Comparison of ENCODE assay signal across 22 cellular contexts in genomic region chr6:63348836-63349235, GRCh38. TPM values are rescaled to one million over a fixed set of nuclear protein-coding genes. Genes with fewer than 3 reads are reported as not detected.
A peak's percentile ranks its signal among the peaks of the same experiment; 100 is the strongest.
DNase-seq lines count a peak whose midpoint lies in the region; ATAC-seq, FAIRE-seq and TF ChIP-seq lines count a peak whose summit lies in the region.
"Had no signal": no experiment of that assay in that cellular context is flagged by ENCODE, and none has a peak within 500 bp of the region (broad histone marks: within the 10 kb centered on the region; RNA-seq: fewer than 3 reads in every experiment).

No MANE protein-coding gene starts in this region.

- 67% methylated on average over 1 of the region's 3 CpGs; no CpG with 5 or more reads in 1 of the 2 experiments for WGBS in IMR-90 (ENCODE audit: extremely low coverage in 2 of 2, insufficient read length in 1 of 2), 2 experiments
- WGBS in trophoblast cell (ENCODE audit: extremely low coverage, insufficient coverage, insufficient read length), result no CpG with 5 or more reads among the region's 3 CpGs

- TF ChIP-seq POLR2A in IMR-90 (IDR thresholded peaks at IDR 0.05; ENCODE audit: low read depth, low read length), result no peak

- H3K56ac ChIP-seq in IMR-90 (ENCODE audit: extremely low read depth, insufficient read depth, low read length), result no peak overlapping the region

- no peak overlapping the region for H3K14ac ChIP-seq in IMR-90 (replicated peaks; ENCODE audit: low read depth, low read length)
- H3K14ac ChIP-seq in trophoblast cell (ENCODE audit: low read length), result no peak overlapping the region

- H2BK15ac ChIP-seq in IMR-90 (ENCODE audit: low read depth, low read length), result 0 out of 3 replicates have a peak overlapping the region, but pooled peaks have one; percentile 66

- H3K9me3 ChIP-seq in IMR-90 (ENCODE audit: control insufficient read depth, insufficient read depth, low read length) (no peaks in the 10 kb centered on the region), keratinocyte (ENCODE audit: control insufficient read depth, low read depth, low read length) (no peaks in the 10 kb centered on the region), trophoblast cell (ENCODE audit: insufficient read depth, low read depth, low read length) (no peaks in the 10 kb centered on the region), osteoblast (ENCODE audit: low read depth, low read length) (no peaks in the 10 kb centered on the region)

- in situ Hi-C loops in IMR-90 (cut with MboI; ENCODE audit: low sequenced_read_pairs), result no loop called here

- H2BK12ac ChIP-seq in trophoblast cell (ENCODE audit: low read length), result no peak overlapping the region

- H4K8ac ChIP-seq in IMR-90 (ENCODE audit: low read depth in 2 of 2, low read length in 2 of 2), result 0 out of 4 replicates have a peak overlapping the region, but pooled peaks of 1 of the 2 experiments have one; percentile 48
- no peak overlapping the region for H4K8ac ChIP-seq in trophoblast cell (ENCODE audit: low read depth, low read length)

- H2AK9ac ChIP-seq in IMR-90 (replicated peaks; ENCODE audit: low read depth, low read length, poor library complexity), result no peak overlapping the region

- H3K36me3 ChIP-seq in IMR-90 (ENCODE audit: control insufficient read depth, insufficient read depth, low read length) (no peaks in the 10 kb centered on the region), keratinocyte (ENCODE audit: control insufficient read depth in 2 of 2, extremely low read depth in 1 of 2, insufficient read depth in 2 of 2, low read length in 2 of 2) (no peaks in the 10 kb centered on the region), trophoblast cell (ENCODE audit: control insufficient read depth in 1 of 2, insufficient read depth in 2 of 2, low read length in 2 of 2) (no peaks in the 10 kb centered on the region), osteoblast (ENCODE audit: insufficient read depth, low read length) (no peaks in the 10 kb centered on the region)

- CTCF ChIA-PET in IMR-90 (lab: Yijun Ruan, JAX), result interaction anchor here (0.6 kb wide), 1 partner anchor 1871 kb away, joined by 3 read pairs; no protein-coding TSS in a partner anchor

- intact Hi-C loops in IMR-90 (cut with micrococcal nuclease), result no loop called here

- H2AFZ ChIP-seq in IMR-90 (replicated peaks; ENCODE audit: low read length, poor library complexity), result no peak overlapping the region
- peak overlapping the region; percentile 42 for H2AFZ ChIP-seq in keratinocyte (ENCODE audit: control insufficient read depth, low read length)
- no peak overlapping the region for H2AFZ ChIP-seq in trophoblast cell (ENCODE audit: insufficient read depth, low read length, poor library complexity)
- H2AFZ ChIP-seq in osteoblast (ENCODE audit: low read length), result no peak overlapping the region

- TF ChIP-seq CTCF in IMR-90 (conservative IDR thresholded peaks at IDR 0.05; ENCODE audit: low read depth, low read length), result no peak
- no peak for TF ChIP-seq CTCF in keratinocyte (optimal IDR thresholded peaks at IDR 0.05 in 1 of 3, IDR thresholded peaks at IDR 0.05 in 1 of 3, conservative IDR thresholded peaks at IDR 0.05 in 1 of 3; ENCODE audit: extremely low read depth in 1 of 3, insufficient read depth in 2 of 3, low read length in 3 of 3)
- TF ChIP-seq CTCF in osteoblast (IDR thresholded peaks at IDR 0.05; ENCODE audit: extremely low read depth, low read depth, low read length), result no peak

- H3K27ac ChIP-seq in IMR-90 (ENCODE audit: insufficient read depth, low read length), result no peak overlapping the region
- H3K27ac ChIP-seq in keratinocyte (ENCODE audit: control insufficient read depth, insufficient read depth, low read length), result no peak overlapping the region
- no peak overlapping the region for H3K27ac ChIP-seq in trophoblast cell (ENCODE audit: low read depth, low read length)
- no peak overlapping the region for H3K27ac ChIP-seq in osteoblast (ENCODE audit: low read depth, low read length)

- no TSS peak for BruUV-seq in IMR-90 (replicated peaks; lab: Mats Ljungman, UMichigan)

- no peak overlapping the region for H4K5ac ChIP-seq in IMR-90 (ENCODE audit: low read depth, low read length)

- H3K4me2 ChIP-seq in IMR-90 (ENCODE audit: low read depth, low read length) (no peak overlapping the region), keratinocyte (ENCODE audit: control insufficient read depth, extremely low read depth, insufficient read depth, low read depth, low read length) (peak overlapping the region; percentile 9), trophoblast cell (ENCODE audit: low read length) (no peak overlapping the region), osteoblast (ENCODE audit: insufficient read depth, low read length) (no peak overlapping the region)

- peak overlapping the region; percentile 79; the same call in 1 of the 2 replicates for H3K18ac ChIP-seq in IMR-90 (ENCODE audit: low read depth, low read length)
- no peak overlapping the region for H3K18ac ChIP-seq in trophoblast cell (ENCODE audit: low read length)

- H3K23ac ChIP-seq in IMR-90 (ENCODE audit: low read depth, low read length), result no peak overlapping the region
- H3K23ac ChIP-seq in trophoblast cell (ENCODE audit: low read length), result no peak overlapping the region

- H3K4me3 ChIP-seq in IMR-90 (ENCODE audit: insufficient read depth, low read depth, low read length) (no peak overlapping the region), keratinocyte (ENCODE audit: control insufficient read depth in 2 of 3, extremely low read depth in 1 of 3, insufficient read depth in 2 of 3, low read depth in 1 of 3, low read length in 3 of 3) (no peak overlapping the region), trophoblast cell (ENCODE audit: low read depth, low read length) (no peak overlapping the region), osteoblast (ENCODE audit: insufficient read depth, low read length) (no peak overlapping the region)

- FAIRE-seq in keratinocyte (lab: Jason Lieb, UNC), result no peak
- FAIRE-seq in frontal cortex (lab: Jason Lieb, UNC), result no peak
- FAIRE-seq: G401.6, GM19239, H1 had no signal

- 0 out of 2 replicates have a peak overlapping the region, but pooled peaks have one; percentile 6 for H2BK20ac ChIP-seq in IMR-90 (ENCODE audit: low read depth, low read length)

- H2AK5ac ChIP-seq in IMR-90 (ENCODE audit: low read depth, low read length), result 0 out of 2 replicates have a peak overlapping the region, but pooled peaks have one; percentile 19
- no peak overlapping the region for H2AK5ac ChIP-seq in trophoblast cell (ENCODE audit: low read length)

- ATAC-seq in IMR-90 (ENCODE audit: low read depth), result no peak
- ATAC-seq in GM21723 (IDR thresholded peaks at IDR 0.05; ENCODE audit: unreplicated experiment), result no peak

- no peaks in the 10 kb centered on the region for H3K79me2 ChIP-seq in keratinocyte (ENCODE audit: control insufficient read depth, insufficient read depth, low read length)
- no peaks in the 10 kb centered on the region for H3K79me2 ChIP-seq in trophoblast cell (ENCODE audit: control insufficient read depth, insufficient read depth, low read length, poor library complexity)
- no peaks in the 10 kb centered on the region for H3K79me2 ChIP-seq in osteoblast (ENCODE audit: insufficient read depth, low read length)

- H2BK5ac ChIP-seq in IMR-90 (ENCODE audit: low read depth, low read length, poor library complexity, severe bottlenecking) (no peak overlapping the region), trophoblast cell (ENCODE audit: low read depth, low read length, poor library complexity) (no peak overlapping the region)

- H3K9me1 ChIP-seq in IMR-90 (ENCODE audit: insufficient read depth, low read length) (no peaks in the 10 kb centered on the region), keratinocyte (ENCODE audit: control insufficient read depth, extremely low read depth, insufficient read depth, low read length) (no peaks in the 10 kb centered on the region)

- H4K91ac ChIP-seq in IMR-90 (ENCODE audit: insufficient read depth, low read depth, low read length), result 0 out of 2 replicates have a peak overlapping the region, but pooled peaks have one; percentile 3
- no peak overlapping the region for H4K91ac ChIP-seq in trophoblast cell (ENCODE audit: low read depth, low read length)

- H4K12ac ChIP-seq in trophoblast cell (ENCODE audit: low read depth, low read length), result no peak overlapping the region

- H3K4me1 ChIP-seq in IMR-90 (ENCODE audit: control insufficient read depth, insufficient read depth, low read length) (peaks cover 4% of the 10 kb centered on the region), keratinocyte (ENCODE audit: control insufficient read depth, extremely low read depth, insufficient read depth, low read length) (peaks cover 16% of the 10 kb centered on the region), trophoblast cell (ENCODE audit: control insufficient read depth in 1 of 2, insufficient read depth in 2 of 2, low read length in 2 of 2) (peaks cover 0 to 4% of the 10 kb centered on the region in 2 experiments), osteoblast (ENCODE audit: insufficient read depth, low read length) (peaks cover 15% of the 10 kb centered on the region)

- DNase-seq in IMR-90 (no peak), keratinocyte (ENCODE audit: low read depth, low spot score) (no peak), trophoblast cell (peak; percentile 25 to 74), frontal cortex (ENCODE audit: low spot score in 2 of 2) (no peak), osteoblast (ENCODE audit: insufficient read length, low spot score, missing footprints) (no peak), medulla oblongata (ENCODE audit: extremely low spot score) (no peak)
- DNase-seq: CD4-positive, alpha-beta T cell; COR-L47; Kasumi-1; NCI-H1417; NCI-H1694 treated with DMSO at 0.1 percent for 48 hours; NCI-H2081 treated with DMSO at 0.1 percent for 48 hours; NCI-H446 treated with DMSO at 0.1 percent for 48 hours; NCI-H526 treated with DMSO at 0.1 percent for 48 hours; Right ventricle myocardium superior had no signal

- H3K79me1 ChIP-seq in IMR-90 (ENCODE audit: low read depth in 1 of 2, low read length in 2 of 2) (no peaks in the 10 kb centered on the region), trophoblast cell (ENCODE audit: low read length) (no peaks in the 10 kb centered on the region)

- dilution Hi-C loops in IMR-90 (cut with HindIII; ENCODE audit: low sequenced_read_pairs, unreplicated experiment) (no loop called here), keratinocyte (cut with MboI; ENCODE audit: extremely low pct_ligation_motif_present, low sequenced_read_pairs) (no loop called here)

- H3K27me3 ChIP-seq in IMR-90 (ENCODE audit: control insufficient read depth, insufficient read depth, low read length) (no peaks in the 10 kb centered on the region), keratinocyte (ENCODE audit: control insufficient read depth, extremely low read depth, insufficient read depth, low read length) (no peaks in the 10 kb centered on the region), trophoblast cell (ENCODE audit: insufficient read depth, low read length) (no peaks in the 10 kb centered on the region), osteoblast (ENCODE audit: insufficient read depth, low read length) (no peaks in the 10 kb centered on the region)

- POLR2A ChIA-PET in IMR-90 (lab: Charles Lee; ENCODE audit: unreplicated experiment), result interaction anchor here (0.6 kb wide), 1 partner anchor 26 kb away, joined by 4 read pairs; no protein-coding TSS in a partner anchor

- H2BK120ac ChIP-seq in IMR-90 (ENCODE audit: low read depth, low read length), result peak overlapping the region; percentile 84; the same call in 1 of the 2 replicates
- H2BK120ac ChIP-seq in trophoblast cell (ENCODE audit: insufficient read depth, low read length, poor library complexity), result no peak overlapping the region

- H3K9ac ChIP-seq in IMR-90 (ENCODE audit: low read depth, low read length) (no peak overlapping the region), keratinocyte (ENCODE audit: control insufficient read depth, extremely low read depth, insufficient read depth, low read length) (no peak overlapping the region), trophoblast cell (ENCODE audit: low read length) (no peak overlapping the region)

- no peak for TF ChIP-seq RAD21 in IMR-90 (IDR thresholded peaks at IDR 0.05; ENCODE audit: low read length)

- no peaks in the 10 kb centered on the region for H4K20me1 ChIP-seq in IMR-90 (ENCODE audit: insufficient read depth, low read length)
- H4K20me1 ChIP-seq in keratinocyte (ENCODE audit: control insufficient read depth, extremely low read depth, insufficient read depth, low read length), result no peaks in the 10 kb centered on the region
- H4K20me1 ChIP-seq in osteoblast (ENCODE audit: insufficient read depth, low read length), result no peaks in the 10 kb centered on the region

- H3K4ac ChIP-seq in IMR-90 (ENCODE audit: low read depth, low read length) (peak overlapping the region; percentile 51), trophoblast cell (ENCODE audit: low read depth, low read length) (no peak overlapping the region)

RNA-seq across cellular contexts. Expression of gene LGSN, which starts 29.1 kb away (rescaled TPM):
- total RNA-seq in IMR-90 (2012; rRNA removed), result not detected in 2 replicates
- not detected in 2 replicates for polyA plus RNA-seq in IMR-90 (2012; rRNA removed)
- polyA plus RNA-seq in IMR-90 (2012; cell fraction: cytosol; rRNA removed), result not detected in 2 replicates
- polyA plus RNA-seq in IMR-90 (2012; cell fraction: nucleus; rRNA removed; ENCODE audit: low replicate concordance), result not detected in 2 replicates
- polyA plus RNA-seq in keratinocyte, result not detected in 3 replicates
- not detected for polyA plus RNA-seq in keratinocyte (2011; ENCODE audit: low read depth)
- polyA plus RNA-seq in keratinocyte (2011; cell fraction: cytosol; rRNA removed), result not detected in 2 replicates
- polyA plus RNA-seq in keratinocyte (2011; cell fraction: nucleus; rRNA removed), result not detected in 2 replicates
- polyA plus RNA-seq in keratinocyte (2012; ENCODE audit: low replicate concordance), result not detected in 2 replicates
- not detected in 3 replicates for polyA minus RNA-seq in keratinocyte
- not detected for polyA minus RNA-seq in keratinocyte (2011; cell fraction: cytosol; rRNA and poly(A)+ RNA removed)
- not detected in 2 replicates for polyA minus RNA-seq in keratinocyte (2011; cell fraction: nucleus; rRNA and poly(A)+ RNA removed)
- polyA plus RNA-seq in trophoblast cell (2013), result 0.05 and 0.11 TPM in 2 replicates
- 0.82 TPM for total RNA-seq in frontal cortex
- total RNA-seq in osteoblast, result not detected in 2 replicates
- total RNA-seq: CD4-positive, alpha-beta T cell; H1; MCF 10A; Right ventricle myocardium superior; RPMI7951 had no signal
- polyA plus RNA-seq: BJ had no signal

Comparison
In these comparisons a context has a peak if more than half of its experiments do, and no peak if none do; other contexts are left out.
1. DNase-seq: peak in trophoblast cell (2 of 2); none in IMR-90 (single experiment), keratinocyte (single experiment), frontal cortex (0 of 2), osteoblast (single experiment) and medulla oblongata (single experiment).